ENCODE assay signal across 8 cellular contexts in the genomic region with DNA sequence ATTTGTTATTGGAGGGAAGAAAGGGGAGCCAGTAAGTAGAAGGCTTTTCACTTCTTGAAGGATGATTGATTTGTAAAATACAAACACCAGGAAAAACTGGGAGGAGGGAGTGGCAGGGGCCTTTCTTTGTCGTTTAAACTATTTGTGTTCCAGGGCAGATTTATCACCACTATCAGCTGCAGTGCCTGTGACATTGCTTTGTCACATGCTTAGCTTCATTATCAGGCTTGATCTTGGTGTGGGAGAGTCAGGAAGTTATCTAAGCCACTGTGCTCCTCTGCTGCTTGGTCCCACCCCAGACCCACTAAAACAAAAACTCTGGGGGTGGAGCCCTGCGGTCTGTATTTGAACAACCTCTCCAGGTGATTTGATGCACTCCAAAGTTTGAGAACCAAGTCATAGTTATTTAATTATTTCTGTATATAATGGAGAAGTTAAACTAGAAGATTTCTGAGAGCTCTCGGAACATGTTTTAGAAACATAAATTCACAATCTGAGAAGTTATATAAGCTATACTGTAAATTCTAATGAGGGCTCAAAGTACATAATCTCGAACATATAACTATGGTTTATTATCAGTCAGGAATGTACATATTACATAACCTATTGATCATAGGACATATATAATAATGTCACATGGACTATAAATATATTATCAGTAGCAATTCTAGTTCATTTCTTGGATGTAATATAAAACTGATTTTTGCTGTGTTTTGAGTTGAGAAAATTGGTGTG.
DNase-seq lines count a peak whose midpoint lies in the region; ATAC-seq, FAIRE-seq and TF ChIP-seq lines count a peak whose summit lies in the region.

No MANE protein-coding gene starts in this region.

- H3K4me2 ChIP-seq in astrocyte (ENCODE audit: low read length) (no peak overlapping the region), OCI-LY7 (ENCODE audit: low read length) (no peak overlapping the region)

- no peak for TF ChIP-seq POLR2A in breast epithelium (IDR thresholded peaks at IDR 0.05)

- no peak overlapping the region for H3K4me3 Mint-ChIP-seq in astrocyte (ENCODE audit: unreplicated experiment)

- DNase-seq in T-helper 2 cell (peak; percentile 39 to 96 (median 77)), astrocyte (ENCODE audit: low read depth) (no peak), HuH-7.5 (ENCODE audit: low spot score) (no peak), OCI-LY7 (ENCODE audit: low spot score) (no peak), breast epithelium (ENCODE audit: low spot score in 2 of 2) (no peak), 8988T (no peak)
- DNase-seq in stimulated activated CD4-positive, alpha-beta T cell treated with anti-CD3 and anti-CD28 coated beads, Interleukin-1b, Interleukin-23, amount 100 ng/mL, for 48 hours = peak; percentile 74

- H3K4me3 ChIP-seq in astrocyte (ENCODE audit: insufficient read depth, low read depth, low read length) (no peak overlapping the region), OCI-LY7 (ENCODE audit: low read depth, low read length, poor library complexity, severe bottlenecking) (no peak overlapping the region), breast epithelium (no peak overlapping the region)

- H3K36me3 ChIP-seq in astrocyte (ENCODE audit: insufficient read depth, low read length) (no peaks in the 10 kb centered on the region), OCI-LY7 (ENCODE audit: insufficient read depth, low read length) (no peaks in the 10 kb centered on the region), breast epithelium (no peaks in the 10 kb centered on the region)

- POLR2A ChIA-PET in OCI-LY7 (lab: Charles Lee) = interaction anchor here (1.3 kb wide), 1 partner anchor 10 kb away, joined by 3 read pairs; no protein-coding TSS in a partner anchor

- ATAC-seq in GM18909 (IDR thresholded peaks at IDR 0.05; ENCODE audit: poor library complexity, unreplicated experiment) = peak; percentile 46

- H3K27ac ChIP-seq in astrocyte (ENCODE audit: low read depth, low read length) (no peak overlapping the region), OCI-LY7 (ENCODE audit: low read depth, low read length, poor library complexity, severe bottlenecking) (no peak overlapping the region), breast epithelium (peak overlapping the region in 1 of 2 donors; percentile 10)

- FAIRE-seq in astrocyte (lab: Jason Lieb, UNC) = peak; percentile 32

- H3K27me3 ChIP-seq in astrocyte (ENCODE audit: insufficient read depth, low read length) = no peaks in the 10 kb centered on the region
- H3K27me3 ChIP-seq in breast epithelium = no peaks in the 10 kb centered on the region

- CTCF ChIA-PET in OCI-LY7 (lab: Charles Lee; ENCODE audit: unreplicated experiment) = no interaction called here

- no peaks in the 10 kb centered on the region for H3K9me3 Mint-ChIP-seq in astrocyte (ENCODE audit: unreplicated experiment)

- H3K79me2 ChIP-seq in astrocyte (ENCODE audit: insufficient read depth, low read length) (no peaks in the 10 kb centered on the region), OCI-LY7 (ENCODE audit: insufficient read depth, low read depth, low read length) (no peaks in the 10 kb centered on the region)

- H3K4me1 Mint-ChIP-seq in astrocyte (ENCODE audit: low read depth, unreplicated experiment) = peaks cover 15% of the 10 kb centered on the region

- no peak overlapping the region for H3K9ac ChIP-seq in astrocyte (ENCODE audit: low read length)

- peaks cover 6% of the 10 kb centered on the region for H3K4me1 ChIP-seq in astrocyte (ENCODE audit: insufficient read depth, low read length)
- peaks cover 18% of the 10 kb centered on the region for H3K4me1 ChIP-seq in OCI-LY7 (ENCODE audit: insufficient read depth, low read length, poor library complexity, severe bottlenecking)
- H3K4me1 ChIP-seq in breast epithelium = no peaks in the 10 kb centered on the region

- intact Hi-C loops in OCI-LY7 (cut with micrococcal nuclease; ENCODE audit: unreplicated experiment) (no loop called here), breast epithelium (cut with DNase I; ENCODE audit: low total_unique reads) (no loop called here)

- H3K9me3 ChIP-seq in astrocyte (ENCODE audit: insufficient read depth, low read depth, low read length) (no peaks in the 10 kb centered on the region), OCI-LY7 (ENCODE audit: low read length) (no peaks in the 10 kb centered on the region), breast epithelium (no peaks in the 10 kb centered on the region)

- H2AFZ ChIP-seq in astrocyte (ENCODE audit: low read depth, low read length) (no peak overlapping the region), OCI-LY7 (ENCODE audit: low read length) (no peak overlapping the region)

- TF ChIP-seq CTCF in astrocyte (IDR thresholded peaks at IDR 0.05; ENCODE audit: insufficient read depth, low read depth, low read length) (no peak), OCI-LY7 (conservative IDR thresholded peaks at IDR 0.05; ENCODE audit: low read length) (no peak), breast epithelium (IDR thresholded peaks at IDR 0.05) (no peak)

- no TSS peak for BruUV-seq in OCI-LY7 (replicated peaks; lab: Mats Ljungman, UMichigan)

- H3K27me3 Mint-ChIP-seq in astrocyte (ENCODE audit: low read depth, unreplicated experiment) = no peaks in the 10 kb centered on the region

- no peaks in the 10 kb centered on the region for H3K36me3 Mint-ChIP-seq in astrocyte (ENCODE audit: low read depth, unreplicated experiment)

- H3K9me2 ChIP-seq in OCI-LY7 (ENCODE audit: insufficient read depth, low read length) = no peaks in the 10 kb centered on the region

- H4K20me1 ChIP-seq in astrocyte (ENCODE audit: insufficient read depth, low read length) (no peaks in the 10 kb centered on the region), OCI-LY7 (ENCODE audit: insufficient read depth, low read length) (no peaks in the 10 kb centered on the region)

- H3K27ac Mint-ChIP-seq in astrocyte (ENCODE audit: unreplicated experiment) = no peak overlapping the region

Comparison
In these comparisons a context has a peak if more than half of its experiments do, and no peak if none do; other contexts are left out.
1. DNase-seq: peak in T-helper 2 cell (5 of 5) and stimulated activated CD4-positive, alpha-beta T cell treated with anti-CD3 and anti-CD28 coated beads, Interleukin-1b, Interleukin-23, amount 100 ng/mL, for 48 hours (single experiment); none in astrocyte (single experiment), HuH-7.5 (single experiment), OCI-LY7 (single experiment), breast epithelium (0 of 2) and 8988T (single experiment).